ENCODE assay signal across 8 cellular contexts in genomic region chr1:109399326-109399957, GRCh38. TPM values are rescaled to one million over a fixed set of nuclear protein-coding genes. Genes with fewer than 3 reads are reported as not detected.
DNase-seq lines count a peak whose midpoint lies in the region; ATAC-seq and TF ChIP-seq lines count a peak whose summit lies in the region.

No MANE protein-coding gene starts in this region.

- peaks cover 34% of the 10 kb centered on the region for H3K27me3 Mint-ChIP-seq in activated CD4-positive, alpha-beta T cell treated with anti-CD3 and anti-CD28 coated beads, Interleukin-2, amount 10 ng/mL, durations not matched to agents 7 days and 5 days
- H3K27me3 Mint-ChIP-seq in effector memory CD8-positive, alpha-beta T cell, result peaks cover 27 to 36% of the 10 kb centered on the region in 2 donors
- H3K27me3 Mint-ChIP-seq in mesothelial cell of epicardium (ENCODE audit: low read depth), result peaks cover 4% of the 10 kb centered on the region

- DNase-seq in activated CD4-positive, alpha-beta T cell treated with anti-CD3 and anti-CD28 coated beads, Interleukin-2, amount 10 ng/mL, durations not matched to agents 7 days and 5 days, result peak; percentile 62
- no peak for DNase-seq in activated CD4-positive, alpha-beta T cell treated with anti-CD3 and anti-CD28 coated beads for 1 hour
- DNase-seq in MV-4-11 (lab: John Stamatoyannopoulos, UW), result peak; percentile 18
- DNase-seq in RPMI8226, result peak; percentile 65
- DNase-seq in effector memory CD8-positive, alpha-beta T cell, result peak; percentile 41 to 47 (median 41)
- DNase-seq in mesothelial cell of epicardium (ENCODE audit: low spot score in 2 of 2, unreplicated experiment in 2 of 2), result no peak
- DNase-seq in UCSD-AML1 (lab: John Stamatoyannopoulos, UW; ENCODE audit: unreplicated experiment), result no peak

- peak; percentile 37 for ATAC-seq in effector memory CD8-positive, alpha-beta T cell (replicated peaks)
- no peak for ATAC-seq in HG02970 (IDR thresholded peaks at IDR 0.05; ENCODE audit: low FRiP score, unreplicated experiment)

- no peak overlapping the region for H3K27ac Mint-ChIP-seq in activated CD4-positive, alpha-beta T cell treated with anti-CD3 and anti-CD28 coated beads, Interleukin-2, amount 10 ng/mL, durations not matched to agents 7 days and 5 days
- H3K27ac Mint-ChIP-seq in effector memory CD8-positive, alpha-beta T cell, result no peak overlapping the region
- H3K27ac Mint-ChIP-seq in mesothelial cell of epicardium, result peak overlapping the region; percentile 93

- H3K4me1 Mint-ChIP-seq in activated CD4-positive, alpha-beta T cell treated with anti-CD3 and anti-CD28 coated beads, Interleukin-2, amount 10 ng/mL, durations not matched to agents 7 days and 5 days, result peaks cover 8% of the 10 kb centered on the region
- peaks cover 9% of the 10 kb centered on the region in 2 donors for H3K4me1 Mint-ChIP-seq in effector memory CD8-positive, alpha-beta T cell (ENCODE audit: low read depth in 2 of 2)
- H3K4me1 Mint-ChIP-seq in mesothelial cell of epicardium, result peaks cover 36% of the 10 kb centered on the region

- POLR2A ChIA-PET in activated CD4-positive, alpha-beta T cell treated with anti-CD3 and anti-CD28 coated beads, Interleukin-2, amount 10 ng/mL, durations not matched to agents 7 days and 5 days (lab: Charles Lee), result interaction anchor here (1.5 kb wide), 1 partner anchor 122 kb away, joined by 7 read pairs; no protein-coding TSS in a partner anchor

- H3K4me3 Mint-ChIP-seq in activated CD4-positive, alpha-beta T cell treated with anti-CD3 and anti-CD28 coated beads, Interleukin-2, amount 10 ng/mL, durations not matched to agents 7 days and 5 days, result peak overlapping the region; percentile 35
- H3K4me3 Mint-ChIP-seq in effector memory CD8-positive, alpha-beta T cell, result no peak overlapping the region
- H3K4me3 Mint-ChIP-seq in mesothelial cell of epicardium, result peak overlapping the region; percentile 81

- CTCF ChIA-PET in activated CD4-positive, alpha-beta T cell treated with anti-CD3 and anti-CD28 coated beads, Interleukin-2, amount 10 ng/mL, durations not matched to agents 7 days and 5 days (lab: Charles Lee), result interaction anchor here (0.9 to 4.6 kb wide), 14 partner anchors 9 to 168 kb away, joined by 3 to 50 read pairs (median 4); partner anchors contain the start of genes GPR61 and PSRC1

- peak; percentile 94 for TF ChIP-seq CTCF in mesothelial cell of epicardium (IDR thresholded peaks at IDR 0.05; ENCODE audit: unreplicated experiment)

- H3K36me3 Mint-ChIP-seq in activated CD4-positive, alpha-beta T cell treated with anti-CD3 and anti-CD28 coated beads, Interleukin-2, amount 10 ng/mL, durations not matched to agents 7 days and 5 days (ENCODE audit: low read depth), result peaks cover 7% of the 10 kb centered on the region
- peaks cover 37% of the 10 kb centered on the region for H3K36me3 Mint-ChIP-seq in effector memory CD8-positive, alpha-beta T cell (ENCODE audit: insufficient read depth)
- H3K36me3 Mint-ChIP-seq in mesothelial cell of epicardium, result peaks cover 5% of the 10 kb centered on the region

- H3K9me3 Mint-ChIP-seq in activated CD4-positive, alpha-beta T cell treated with anti-CD3 and anti-CD28 coated beads, Interleukin-2, amount 10 ng/mL, durations not matched to agents 7 days and 5 days, result no peaks in the 10 kb centered on the region
- no peaks in the 10 kb centered on the region for H3K9me3 Mint-ChIP-seq in effector memory CD8-positive, alpha-beta T cell
- no peaks in the 10 kb centered on the region for H3K9me3 Mint-ChIP-seq in mesothelial cell of epicardium

RNA-seq across cellular contexts. Expression of gene SORT1, which starts 1.7 kb away (rescaled TPM):
- 1 to 10 TPM; 1.5 to 1.9 TPM for total RNA-seq in activated CD4-positive, alpha-beta T cell treated with anti-CD3 and anti-CD28 coated beads, Interleukin-2, amount 10 ng/mL, durations not matched to agents 7 days and 5 days
- total RNA-seq in mesothelial cell of epicardium, result 39.1 to 45.5 TPM (median 40.6 TPM) in 3 replicates

RNA-seq across cellular contexts. Expression of gene PSMA5, which starts 26.8 kb away (rescaled TPM):
- total RNA-seq in activated CD4-positive, alpha-beta T cell treated with anti-CD3 and anti-CD28 coated beads, Interleukin-2, amount 10 ng/mL, durations not matched to agents 7 days and 5 days, result 100 to 1,000 TPM; 157 to 174 TPM
- total RNA-seq in mesothelial cell of epicardium, result 67.2 to 70.9 TPM (median 69.7 TPM) in 3 replicates

Comparison
In these comparisons a context has a peak if more than half of its experiments do, and no peak if none do; other contexts are left out.
1. DNase-seq: peak in activated CD4-positive, alpha-beta T cell treated with anti-CD3 and anti-CD28 coated beads, Interleukin-2, amount 10 ng/mL, durations not matched to agents 7 days and 5 days (single experiment), MV-4-11 (single experiment), RPMI8226 (single experiment) and effector memory CD8-positive, alpha-beta T cell (3 of 3); none in activated CD4-positive, alpha-beta T cell treated with anti-CD3 and anti-CD28 coated beads for 1 hour (single experiment), mesothelial cell of epicardium (0 of 2) and UCSD-AML1 (single experiment).
2. H3K4me3 Mint-ChIP-seq: peak in activated CD4-positive, alpha-beta T cell treated with anti-CD3 and anti-CD28 coated beads, Interleukin-2, amount 10 ng/mL, durations not matched to agents 7 days and 5 days (single experiment) and mesothelial cell of epicardium (single experiment); none in effector memory CD8-positive, alpha-beta T cell (0 of 2).
3. RNA of gene SORT1, which starts 1.7 kb away (total RNA-seq): 39.1 to 45.5 TPM in mesothelial cell of epicardium; 1.5 to 1.9 TPM in activated CD4-positive, alpha-beta T cell treated with anti-CD3 and anti-CD28 coated beads, Interleukin-2, amount 10 ng/mL, durations not matched to agents 7 days and 5 days; every median in the first group is over 10 times any median in the second.